1 cellular context compared by ENCODE assay signal in the genomic region with DNA sequence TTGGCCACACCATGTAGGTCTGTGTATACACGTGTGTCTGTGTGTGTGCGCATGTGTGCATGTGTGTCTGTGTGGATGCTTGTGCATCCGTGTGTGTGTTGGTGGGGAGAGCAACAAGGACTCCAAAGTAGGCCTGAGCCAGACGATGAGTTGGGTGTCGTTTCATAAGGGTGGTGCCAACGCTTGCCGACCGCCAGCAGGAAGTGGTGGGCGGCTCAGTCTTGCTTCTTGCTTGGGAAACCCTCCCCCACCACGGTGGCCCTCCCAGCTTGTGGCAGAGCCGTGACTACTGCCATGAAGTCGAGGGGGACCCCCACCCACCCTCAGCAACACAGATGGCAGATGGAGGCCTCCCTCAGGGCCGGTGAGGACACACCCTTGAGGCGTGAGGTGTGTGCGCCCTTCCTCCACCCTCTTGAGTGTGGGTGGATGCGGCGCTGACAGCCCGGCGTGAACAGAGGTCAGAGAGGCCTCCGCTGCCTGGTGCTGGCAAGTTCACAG.
TF ChIP-seq lines count a peak whose summit lies in the region.

No MANE protein-coding gene starts in this region.

TF ChIP-seq in SK-N-SH, 30 proteins besides CTCF, POLR2A, EP300 and RAD21 (continued from another document):
- TF ChIP-seq, protein P1, sequence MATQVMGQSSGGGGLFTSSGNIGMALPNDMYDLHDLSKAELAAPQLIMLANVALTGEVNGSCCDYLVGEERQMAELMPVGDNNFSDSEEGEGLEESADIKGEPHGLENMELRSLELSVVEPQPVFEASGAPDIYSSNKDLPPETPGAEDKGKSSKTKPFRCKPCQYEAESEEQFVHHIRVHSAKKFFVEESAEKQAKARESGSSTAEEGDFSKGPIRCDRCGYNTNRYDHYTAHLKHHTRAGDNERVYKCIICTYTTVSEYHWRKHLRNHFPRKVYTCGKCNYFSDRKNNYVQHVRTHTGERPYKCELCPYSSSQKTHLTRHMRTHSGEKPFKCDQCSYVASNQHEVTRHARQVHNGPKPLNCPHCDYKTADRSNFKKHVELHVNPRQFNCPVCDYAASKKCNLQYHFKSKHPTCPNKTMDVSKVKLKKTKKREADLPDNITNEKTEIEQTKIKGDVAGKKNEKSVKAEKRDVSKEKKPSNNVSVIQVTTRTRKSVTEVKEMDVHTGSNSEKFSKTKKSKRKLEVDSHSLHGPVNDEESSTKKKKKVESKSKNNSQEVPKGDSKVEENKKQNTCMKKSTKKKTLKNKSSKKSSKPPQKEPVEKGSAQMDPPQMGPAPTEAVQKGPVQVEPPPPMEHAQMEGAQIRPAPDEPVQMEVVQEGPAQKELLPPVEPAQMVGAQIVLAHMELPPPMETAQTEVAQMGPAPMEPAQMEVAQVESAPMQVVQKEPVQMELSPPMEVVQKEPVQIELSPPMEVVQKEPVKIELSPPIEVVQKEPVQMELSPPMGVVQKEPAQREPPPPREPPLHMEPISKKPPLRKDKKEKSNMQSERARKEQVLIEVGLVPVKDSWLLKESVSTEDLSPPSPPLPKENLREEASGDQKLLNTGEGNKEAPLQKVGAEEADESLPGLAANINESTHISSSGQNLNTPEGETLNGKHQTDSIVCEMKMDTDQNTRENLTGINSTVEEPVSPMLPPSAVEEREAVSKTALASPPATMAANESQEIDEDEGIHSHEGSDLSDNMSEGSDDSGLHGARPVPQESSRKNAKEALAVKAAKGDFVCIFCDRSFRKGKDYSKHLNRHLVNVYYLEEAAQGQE (IDR thresholded peaks at IDR 0.05; ENCODE audit: low read depth, low read length): no peak
- TF ChIP-seq, protein P2, sequence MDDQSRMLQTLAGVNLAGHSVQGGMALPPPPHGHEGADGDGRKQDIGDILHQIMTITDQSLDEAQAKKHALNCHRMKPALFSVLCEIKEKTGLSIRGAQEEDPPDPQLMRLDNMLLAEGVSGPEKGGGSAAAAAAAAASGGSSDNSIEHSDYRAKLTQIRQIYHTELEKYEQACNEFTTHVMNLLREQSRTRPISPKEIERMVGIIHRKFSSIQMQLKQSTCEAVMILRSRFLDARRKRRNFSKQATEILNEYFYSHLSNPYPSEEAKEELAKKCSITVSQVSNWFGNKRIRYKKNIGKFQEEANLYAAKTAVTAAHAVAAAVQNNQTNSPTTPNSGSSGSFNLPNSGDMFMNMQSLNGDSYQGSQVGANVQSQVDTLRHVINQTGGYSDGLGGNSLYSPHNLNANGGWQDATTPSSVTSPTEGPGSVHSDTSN (IDR thresholded peaks at IDR 0.05): no peak
- TF ChIP-seq, protein P3, sequence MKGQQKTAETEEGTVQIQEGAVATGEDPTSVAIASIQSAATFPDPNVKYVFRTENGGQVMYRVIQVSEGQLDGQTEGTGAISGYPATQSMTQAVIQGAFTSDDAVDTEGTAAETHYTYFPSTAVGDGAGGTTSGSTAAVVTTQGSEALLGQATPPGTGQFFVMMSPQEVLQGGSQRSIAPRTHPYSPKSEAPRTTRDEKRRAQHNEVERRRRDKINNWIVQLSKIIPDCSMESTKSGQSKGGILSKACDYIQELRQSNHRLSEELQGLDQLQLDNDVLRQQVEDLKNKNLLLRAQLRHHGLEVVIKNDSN (IDR thresholded peaks at IDR 0.05; ENCODE audit: borderline replicate concordance, low read depth): no peak
- TF ChIP-seq ELF1 (IDR thresholded peaks at IDR 0.05): no peak
- TF ChIP-seq SIN3A (IDR thresholded peaks at IDR 0.05; ENCODE audit: borderline replicate concordance, low read depth, low read length): no peak
- TF ChIP-seq MXI1 (IDR thresholded peaks at IDR 0.05; ENCODE audit: low read depth, low read length): no peak
- TF ChIP-seq, protein P4, sequence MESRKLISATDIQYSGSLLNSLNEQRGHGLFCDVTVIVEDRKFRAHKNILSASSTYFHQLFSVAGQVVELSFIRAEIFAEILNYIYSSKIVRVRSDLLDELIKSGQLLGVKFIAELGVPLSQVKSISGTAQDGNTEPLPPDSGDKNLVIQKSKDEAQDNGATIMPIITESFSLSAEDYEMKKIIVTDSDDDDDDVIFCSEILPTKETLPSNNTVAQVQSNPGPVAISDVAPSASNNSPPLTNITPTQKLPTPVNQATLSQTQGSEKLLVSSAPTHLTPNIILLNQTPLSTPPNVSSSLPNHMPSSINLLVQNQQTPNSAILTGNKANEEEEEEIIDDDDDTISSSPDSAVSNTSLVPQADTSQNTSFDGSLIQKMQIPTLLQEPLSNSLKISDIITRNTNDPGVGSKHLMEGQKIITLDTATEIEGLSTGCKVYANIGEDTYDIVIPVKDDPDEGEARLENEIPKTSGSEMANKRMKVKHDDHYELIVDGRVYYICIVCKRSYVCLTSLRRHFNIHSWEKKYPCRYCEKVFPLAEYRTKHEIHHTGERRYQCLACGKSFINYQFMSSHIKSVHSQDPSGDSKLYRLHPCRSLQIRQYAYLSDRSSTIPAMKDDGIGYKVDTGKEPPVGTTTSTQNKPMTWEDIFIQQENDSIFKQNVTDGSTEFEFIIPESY (IDR thresholded peaks at IDR 0.05; ENCODE audit: borderline replicate concordance, low read depth): no peak
- no peak for TF ChIP-seq RCOR1 (IDR thresholded peaks at IDR 0.05; ENCODE audit: low read length)
- no peak for TF ChIP-seq TAF1 (IDR thresholded peaks at IDR 0.05; ENCODE audit: borderline replicate concordance, low read depth, low read length)
- no peak for TF ChIP-seq FOXM1 (IDR thresholded peaks at IDR 0.05; ENCODE audit: low read depth)
- TF ChIP-seq FOXJ3 (CRISPR knock-in tag; IDR thresholded peaks at IDR 0.05): no peak
